Comparison of ENCODE assay signal across 25 cellular contexts in the genomic region with DNA sequence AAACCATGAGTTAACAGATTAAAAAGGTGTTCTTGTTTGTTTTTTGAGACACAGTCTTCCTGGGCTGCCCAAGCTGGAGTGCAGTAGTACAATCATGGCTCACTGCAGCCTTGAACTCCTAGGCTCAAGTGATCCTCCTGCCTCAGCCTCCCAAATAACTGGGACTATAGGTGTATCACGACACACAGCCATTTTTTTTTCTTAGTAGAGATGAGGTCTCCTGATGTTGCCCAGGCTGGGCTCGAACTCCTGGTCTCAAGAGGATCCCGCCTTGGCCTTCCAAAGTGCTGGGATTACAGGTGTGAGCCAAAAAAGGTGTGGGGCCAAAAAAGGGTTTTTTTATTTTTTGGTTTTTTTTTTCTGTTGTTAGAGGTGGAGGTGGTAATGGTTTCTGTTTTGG.
"Had no signal": no experiment of that assay in that cellular context is flagged by ENCODE, and none has a peak within 500 bp of the region (broad histone marks: within the 10 kb centered on the region; RNA-seq: fewer than 3 reads in every experiment).

No MANE protein-coding gene starts in this region.

- H3K27ac Mint-ChIP-seq: activated CD4-positive, alpha-beta memory T cell treated with anti-CD3 and anti-CD28 coated beads, Interleukin-2, amount 10 ng/mL, durations not matched to agents 7 days and 5 days; activated CD8-positive, alpha-beta memory T cell treated with anti-CD3 and anti-CD28 coated beads, Interleukin-2, amount 10 ng/mL, durations not matched to agents 7 days and 5 days; activated naive CD8-positive, alpha-beta T cell treated with anti-CD3 and anti-CD28 coated beads, Interleukin-2, amount 50 U/mL, for 24 hours; activated T-helper 2 cell treated with anti-CD3 and anti-CD28 coated beads, Interferon-gamma antibody, Interleukin-2, Interleukin-4, amounts not matched to agents 10 μg/mL and 5 μg/mL and 100 μg/mL, durations not matched to agents 14 hours and 24 hours and 36 hours; stimulated activated naive CD8-positive, alpha-beta T cell treated with anti-CD3 and anti-CD28 coated beads, Interleukin-15, Interleukin-2, amounts not matched to agents 100 ng/mL and 50 ng/mL, for 24 hours; T-cell had no signal

- H3K36me3 ChIP-seq: brain microvascular endothelial cell, gastrocnemius medialis, neutrophil, suprapubic skin had no signal

- H3K27ac ChIP-seq: brain microvascular endothelial cell, gastrocnemius medialis, neutrophil, parathyroid adenoma, suprapubic skin had no signal

- ATAC-seq: activated CD8-positive, alpha-beta memory T cell treated with anti-CD3 and anti-CD28 coated beads, Interleukin-2, amount 10 ng/mL, durations not matched to agents 7 days and 5 days; activated naive CD8-positive, alpha-beta T cell treated with anti-CD3 and anti-CD28 coated beads, Interleukin-2, amount 50 U/mL, for 24 hours; esophagus mucosa; gastrocnemius medialis; left ventricle myocardium superior; T-cell had no signal

- H3K36me3 Mint-ChIP-seq: T-cell had no signal

- DNase-seq: activated CD4-positive, alpha-beta memory T cell treated with anti-CD3 and anti-CD28 coated beads, Interleukin-2, amount 10 ng/mL, durations not matched to agents 7 days and 5 days; activated CD4-positive, alpha-beta T cell treated with anti-CD3 and anti-CD28 coated beads for 48 hours; activated CD4-positive, CD25-positive, alpha-beta regulatory T cell; activated CD8-positive, alpha-beta memory T cell treated with anti-CD3 and anti-CD28 coated beads, Interleukin-2, amount 10 ng/mL, durations not matched to agents 7 days and 5 days; activated naive CD4-positive, alpha-beta T cell treated with Interleukin-2 at 50 U/mL for 16 hours; activated naive CD8-positive, alpha-beta T cell treated with anti-CD3 and anti-CD28 coated beads, Interleukin-2, amount 50 U/mL, for 24 hours; anterior cingulate cortex; brain microvascular endothelial cell; cortex of kidney; gastrocnemius medialis; kidney; left ventricle myocardium superior; mesendoderm; natural killer cell; SK-N-SH; T-cell; T-helper 9 cell; trophoblast cell had no signal

- H3K9me3 ChIP-seq: gastrocnemius medialis, neutrophil, SK-N-SH had no signal

- H3K4me1 ChIP-seq: parathyroid adenoma, suprapubic skin had no signal

- H3K4me3 Mint-ChIP-seq: activated CD4-positive, alpha-beta memory T cell treated with anti-CD3 and anti-CD28 coated beads, Interleukin-2, amount 10 ng/mL, durations not matched to agents 7 days and 5 days; activated CD8-positive, alpha-beta memory T cell treated with anti-CD3 and anti-CD28 coated beads, Interleukin-2, amount 10 ng/mL, durations not matched to agents 7 days and 5 days; activated naive CD8-positive, alpha-beta T cell treated with anti-CD3 and anti-CD28 coated beads, Interleukin-2, amount 50 U/mL, for 24 hours; central memory CD8-positive, alpha-beta T cell; natural killer cell; stimulated activated naive CD8-positive, alpha-beta T cell treated with anti-CD3 and anti-CD28 coated beads, Interleukin-15, Interleukin-2, amounts not matched to agents 100 ng/mL and 50 ng/mL, for 24 hours; T-cell had no signal

- H3K4me1 Mint-ChIP-seq: activated CD4-positive, alpha-beta memory T cell treated with anti-CD3 and anti-CD28 coated beads, Interleukin-2, amount 10 ng/mL, durations not matched to agents 7 days and 5 days; activated CD8-positive, alpha-beta memory T cell treated with anti-CD3 and anti-CD28 coated beads, Interleukin-2, amount 10 ng/mL, durations not matched to agents 7 days and 5 days; activated naive CD8-positive, alpha-beta T cell treated with anti-CD3 and anti-CD28 coated beads, Interleukin-2, amount 50 U/mL, for 24 hours had no signal

- H3K27me3 ChIP-seq: brain microvascular endothelial cell, gastrocnemius medialis, neutrophil, suprapubic skin had no signal

- H3K4me3 ChIP-seq: gastrocnemius medialis, suprapubic skin had no signal

- H3K27me3 Mint-ChIP-seq: activated CD4-positive, alpha-beta memory T cell treated with anti-CD3 and anti-CD28 coated beads, Interleukin-2, amount 10 ng/mL, durations not matched to agents 7 days and 5 days; activated CD8-positive, alpha-beta memory T cell treated with anti-CD3 and anti-CD28 coated beads, Interleukin-2, amount 10 ng/mL, durations not matched to agents 7 days and 5 days; activated naive CD8-positive, alpha-beta T cell treated with anti-CD3 and anti-CD28 coated beads, Interleukin-2, amount 50 U/mL, for 24 hours; central memory CD8-positive, alpha-beta T cell; stimulated activated naive CD8-positive, alpha-beta T cell treated with anti-CD3 and anti-CD28 coated beads, Interleukin-15, Interleukin-2, amounts not matched to agents 100 ng/mL and 50 ng/mL, for 24 hours; T-cell had no signal
